In genomic region chr20:54353337-54353736, GRCh38 we compare ENCODE assay signal across 24 cellular contexts.
"Had no signal": no experiment of that assay in that cellular context is flagged by ENCODE, and none has a peak within 500 bp of the region (broad histone marks: within the 10 kb centered on the region; RNA-seq: fewer than 3 reads in every experiment).

No MANE protein-coding gene starts in this region.

- H3K4me3 Mint-ChIP-seq: effector memory CD8-positive, alpha-beta T cell; naive thymus-derived CD8-positive, alpha-beta T cell; nephron progenitor cell; type B pancreatic cell had no signal

- ATAC-seq: effector memory CD8-positive, alpha-beta T cell; heart right ventricle; left cardiac atrium; left lung; naive thymus-derived CD8-positive, alpha-beta T cell; sciatic nerve had no signal

- DNase-seq: cortex of kidney; effector memory CD8-positive, alpha-beta T cell; erythroblast; esophagus squamous epithelium; foreskin melanocyte; glutamatergic neuron; heart right ventricle; hippocampal formation; left cardiac atrium; left lung; mesendoderm; naive thymus-derived CD8-positive, alpha-beta T cell; nephron progenitor cell; nucleus accumbens; stimulated activated CD4-positive, alpha-beta T cell treated with anti-CD3 and anti-CD28 coated beads, Interleukin-12 subunit alpha, Interleukin-12 subunit beta, amount 100 ng/mL, for 4 hours; stimulated activated CD4-positive, alpha-beta T cell treated with anti-CD3 and anti-CD28 coated beads, Interleukin-1b, Interleukin-23, amount 100 ng/mL, for 48 hours; stimulated activated CD4-positive, alpha-beta T cell treated with anti-CD3 and anti-CD28 coated beads, Interleukin-4, amount 100 ng/mL, for 1 hour; stimulated activated CD8-positive, alpha-beta memory T cell treated with anti-CD3 and anti-CD28 coated beads, Interleukin-4, amount 100 ng/mL, for 48 hours; stimulated activated naive CD4-positive, alpha-beta T cell; substantia nigra; testis; tibial artery had no signal

- H3K4me1 Mint-ChIP-seq: naive thymus-derived CD8-positive, alpha-beta T cell; nephron progenitor cell had no signal

- H3K36me3 Mint-ChIP-seq: naive thymus-derived CD8-positive, alpha-beta T cell; type B pancreatic cell had no signal

- H3K27ac Mint-ChIP-seq: effector memory CD8-positive, alpha-beta T cell; naive thymus-derived CD8-positive, alpha-beta T cell; nephron progenitor cell; type B pancreatic cell had no signal

- H3K9me3 Mint-ChIP-seq: naive thymus-derived CD8-positive, alpha-beta T cell; nephron progenitor cell; type B pancreatic cell had no signal
